ENCODE assay signal across 8 cellular contexts in the genomic region with DNA sequence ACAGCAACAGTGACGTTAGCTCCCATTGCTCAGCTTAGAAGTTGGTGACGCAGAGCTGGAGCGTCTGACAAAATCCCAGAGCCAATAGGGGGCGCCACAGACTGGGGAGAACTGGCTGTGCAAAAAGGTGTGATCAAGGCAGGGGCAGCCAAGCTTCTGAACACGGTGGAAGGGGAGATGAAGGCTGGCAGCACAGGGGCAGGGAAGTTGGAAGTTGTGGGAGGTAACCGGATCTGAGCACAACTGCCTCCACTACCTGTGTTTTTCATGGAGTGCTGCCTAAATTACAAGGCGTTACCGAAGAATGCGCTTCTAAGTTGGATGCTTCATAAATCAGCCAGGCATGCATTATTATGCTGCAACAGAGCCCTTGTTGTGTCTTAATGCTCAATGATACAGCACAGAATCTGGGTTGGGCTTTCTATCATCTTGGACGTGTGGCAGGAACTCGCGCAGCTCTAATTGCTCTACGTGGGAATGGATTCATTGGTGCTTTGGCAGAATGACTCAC.
A peak's percentile ranks its signal among the peaks of the same experiment; 100 is the strongest.
DNase-seq lines count a peak whose midpoint lies in the region; ATAC-seq and TF ChIP-seq lines count a peak whose summit lies in the region.

No MANE protein-coding gene starts in this region.

- H3K4me1 Mint-ChIP-seq in effector memory CD8-positive, alpha-beta T cell (ENCODE audit: low read depth in 2 of 2), result no peaks in the 10 kb centered on the region

- TF ChIP-seq CTCF in A673 (conservative IDR thresholded peaks at IDR 0.05; ENCODE audit: low read depth, low read length) (peak; percentile 88), GM12875 (IDR thresholded peaks at IDR 0.05; ENCODE audit: borderline replicate concordance, insufficient read depth, low read depth, low read length) (peak; percentile 47), Panc1 (IDR thresholded peaks at IDR 0.05) (peak; percentile 41), foreskin keratinocyte (conservative IDR thresholded peaks at IDR 0.05) (peak; percentile 83)

- peak; percentile 89 for DNase-seq in A673 (ENCODE audit: low spot score)
- DNase-seq in Panc1 (ENCODE audit: low read depth, low spot score), result no peak
- DNase-seq in foreskin keratinocyte, result peak; percentile 47 to 84
- peak; percentile 25 for DNase-seq in superior temporal gyrus (ENCODE audit: extremely low spot score)
- no peak for DNase-seq in effector memory CD8-positive, alpha-beta T cell

- in situ Hi-C loops in Panc1 (cut with HindIII; ENCODE audit: low pct_unique_long_range_greater_than_20kb, low sequenced_read_pairs), result no loop called here

- H3K4me1 ChIP-seq in A673 (ENCODE audit: insufficient read depth, low read length, poor library complexity, severe bottlenecking) (peaks cover 31% of the 10 kb centered on the region), Panc1 (ENCODE audit: control insufficient read depth, insufficient read depth, low read length) (no peaks in the 10 kb centered on the region), foreskin keratinocyte (no peaks in the 10 kb centered on the region)

- POLR2A ChIA-PET in A673 (lab: Charles Lee; ENCODE audit: low non-redundant PET), result interaction anchor here (0.8 kb wide), 1 partner anchor 261 kb away, joined by 4 read pairs; no protein-coding TSS in a partner anchor
- POLR2A ChIA-PET in Panc1 (lab: Charles Lee), result no interaction called here

- H3K4me3 ChIP-seq in A673 (ENCODE audit: low read depth, low read length, poor library complexity, severe bottlenecking), result no peak overlapping the region
- no peak overlapping the region for H3K4me3 ChIP-seq in GM12875 (ENCODE audit: low read depth, low read length)
- H3K4me3 ChIP-seq in Panc1 (ENCODE audit: low read depth in 2 of 2, low read length in 2 of 2), result no peak overlapping the region

- H3K9me3 ChIP-seq in A673 (ENCODE audit: low read depth, low read length, poor library complexity, severe bottlenecking) (no peaks in the 10 kb centered on the region), Panc1 (ENCODE audit: control insufficient read depth, insufficient read depth, low read depth, low read length) (no peaks in the 10 kb centered on the region)

- no peak overlapping the region for H3K4me3 Mint-ChIP-seq in effector memory CD8-positive, alpha-beta T cell

- intact Hi-C loops in A673 (cut with micrococcal nuclease; ENCODE audit: unreplicated experiment) (loop anchor here (2.0 to 10.0 kb wide), 3 partner anchors 339 to 1967 kb away; partner anchors contain the start of gene EPHA4), Panc1 (cut with micrococcal nuclease; ENCODE audit: unreplicated experiment) (no loop called here)

- no peak for ATAC-seq in Panc1
- ATAC-seq in foreskin keratinocyte, result peak; percentile 80
- no peak for ATAC-seq in GM21447 (IDR thresholded peaks at IDR 0.05; ENCODE audit: unreplicated experiment)
- no peak for ATAC-seq in HG03280 (IDR thresholded peaks at IDR 0.05; ENCODE audit: unreplicated experiment)
- no peak for ATAC-seq in effector memory CD8-positive, alpha-beta T cell (replicated peaks)

- H3K27ac Mint-ChIP-seq in effector memory CD8-positive, alpha-beta T cell, result no peak overlapping the region

- H3K27me3 Mint-ChIP-seq in effector memory CD8-positive, alpha-beta T cell, result peaks cover 10 to 11% of the 10 kb centered on the region in 2 donors

- H3K36me3 ChIP-seq in A673 (ENCODE audit: insufficient read depth, low read length, poor library complexity, severe bottlenecking) (no peaks in the 10 kb centered on the region), Panc1 (ENCODE audit: control insufficient read depth, insufficient read depth, low read length) (no peaks in the 10 kb centered on the region)

- BruUV-seq in A673 (replicated peaks; lab: Mats Ljungman, UMichigan), result no TSS peak
- no TSS peak for BruUV-seq in Panc1 (replicated peaks; lab: Mats Ljungman, UMichigan)

- H3K36me3 Mint-ChIP-seq in effector memory CD8-positive, alpha-beta T cell (ENCODE audit: insufficient read depth), result peaks cover 2% of the 10 kb centered on the region

- H3K27ac ChIP-seq in A673 (ENCODE audit: low read depth, low read length, poor library complexity, severe bottlenecking) (peak overlapping the region; percentile 22), Panc1 (ENCODE audit: low read length) (no peak overlapping the region), foreskin keratinocyte (no peak overlapping the region)

- H3K27me3 ChIP-seq in A673 (replicated peaks; ENCODE audit: insufficient read depth, low read depth, low read length, poor library complexity), result no peaks in the 10 kb centered on the region
- H3K27me3 ChIP-seq in Panc1 (ENCODE audit: control insufficient read depth, insufficient read depth, low read length), result no peaks in the 10 kb centered on the region
- no peaks in the 10 kb centered on the region for H3K27me3 ChIP-seq in foreskin keratinocyte

- no peaks in the 10 kb centered on the region for H3K9me3 Mint-ChIP-seq in effector memory CD8-positive, alpha-beta T cell

- CTCF ChIA-PET in A673 (lab: Charles Lee) (interaction anchor here (0.6 to 1.1 kb wide), 4 partner anchors 211 to 1577 kb away, joined by 3 read pairs; no protein-coding TSS in a partner anchor), Panc1 (lab: Charles Lee) (no interaction called here)

Comparison
In these comparisons a context has a peak if more than half of its experiments do, and no peak if none do; other contexts are left out.
1. DNase-seq: peak in A673 (single experiment), foreskin keratinocyte (2 of 2) and superior temporal gyrus (single experiment); none in Panc1 (single experiment) and effector memory CD8-positive, alpha-beta T cell (0 of 3).
2. Peak in every context shown above with its lines, with median percentiles within 50 percentile points of each other: CTCF ChIP-seq.